In the genomic region with DNA sequence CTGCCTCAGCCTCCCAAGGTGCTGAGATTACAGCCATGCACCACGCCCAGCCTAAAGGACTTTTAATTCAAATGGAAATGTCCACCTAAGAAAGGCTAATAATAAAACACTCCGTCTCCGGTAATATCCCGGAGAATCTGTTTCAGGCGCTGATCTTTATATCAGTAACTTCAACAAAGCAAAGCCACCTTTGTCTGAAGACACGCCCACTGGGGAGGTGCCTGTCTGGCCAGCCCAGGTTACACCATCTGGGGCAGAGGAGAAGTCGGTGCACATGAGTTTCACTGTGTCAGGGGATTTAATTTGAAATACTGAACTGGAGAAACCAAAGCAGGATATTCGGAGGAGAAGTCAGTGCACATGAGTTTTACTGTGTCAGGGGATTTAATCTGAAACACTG, we compare ENCODE assay signal across 1 cellular context.
TF ChIP-seq lines count a peak whose summit lies in the region.

No MANE protein-coding gene starts in this region.

TF ChIP-seq in WTC11, 78 proteins besides CTCF, POLR2A, EP300 and RAD21 (continued from another document):
- no peak for TF ChIP-seq AR (CRISPR knock-in tag; IDR thresholded peaks at IDR 0.05)
- no peak for TF ChIP-seq PRRX2 (CRISPR knock-in tag; IDR thresholded peaks at IDR 0.05)
- TF ChIP-seq, protein P1, sequence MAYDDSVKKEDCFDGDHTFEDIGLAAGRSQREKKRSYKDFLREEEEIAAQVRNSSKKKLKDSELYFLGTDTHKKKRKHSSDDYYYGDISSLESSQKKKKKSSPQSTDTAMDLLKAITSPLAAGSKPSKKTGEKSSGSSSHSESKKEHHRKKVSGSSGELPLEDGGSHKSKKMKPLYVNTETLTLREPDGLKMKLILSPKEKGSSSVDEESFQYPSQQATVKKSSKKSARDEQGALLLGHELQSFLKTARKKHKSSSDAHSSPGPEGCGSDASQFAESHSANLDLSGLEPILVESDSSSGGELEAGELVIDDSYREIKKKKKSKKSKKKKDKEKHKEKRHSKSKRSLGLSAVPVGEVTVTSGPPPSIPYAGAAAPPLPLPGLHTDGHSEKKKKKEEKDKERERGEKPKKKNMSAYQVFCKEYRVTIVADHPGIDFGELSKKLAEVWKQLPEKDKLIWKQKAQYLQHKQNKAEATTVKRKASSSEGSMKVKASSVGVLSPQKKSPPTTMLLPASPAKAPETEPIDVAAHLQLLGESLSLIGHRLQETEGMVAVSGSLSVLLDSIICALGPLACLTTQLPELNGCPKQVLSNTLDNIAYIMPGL (CRISPR knock-in tag; IDR thresholded peaks at IDR 0.05): no peak
- TF ChIP-seq ZNF423 (CRISPR knock-in tag; IDR thresholded peaks at IDR 0.05): no peak
- TF ChIP-seq, protein P2, sequence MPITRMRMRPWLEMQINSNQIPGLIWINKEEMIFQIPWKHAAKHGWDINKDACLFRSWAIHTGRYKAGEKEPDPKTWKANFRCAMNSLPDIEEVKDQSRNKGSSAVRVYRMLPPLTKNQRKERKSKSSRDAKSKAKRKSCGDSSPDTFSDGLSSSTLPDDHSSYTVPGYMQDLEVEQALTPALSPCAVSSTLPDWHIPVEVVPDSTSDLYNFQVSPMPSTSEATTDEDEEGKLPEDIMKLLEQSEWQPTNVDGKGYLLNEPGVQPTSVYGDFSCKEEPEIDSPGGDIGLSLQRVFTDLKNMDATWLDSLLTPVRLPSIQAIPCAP (CRISPR knock-in tag; IDR thresholded peaks at IDR 0.05): no peak
- TF ChIP-seq SMAD3 (CRISPR knock-in tag; IDR thresholded peaks at IDR 0.05; ENCODE audit: borderline replicate concordance): no peak
- TF ChIP-seq GRHL2 (CRISPR knock-in tag; IDR thresholded peaks at IDR 0.05; ENCODE audit: insufficient replicate concordance, severe bottlenecking): no peak
- no peak for TF ChIP-seq NR1H2 (CRISPR knock-in tag; IDR thresholded peaks at IDR 0.05)
